ENCODE assay signal across 26 cellular contexts in genomic region chr20:39107741-39108140, GRCh38.
DNase-seq lines count a peak whose midpoint lies in the region; ATAC-seq and TF ChIP-seq lines count a peak whose summit lies in the region.
"Had no signal": no experiment of that assay in that cellular context is flagged by ENCODE, and none has a peak within 500 bp of the region (broad histone marks: within the 10 kb centered on the region; RNA-seq: fewer than 3 reads in every experiment).

No MANE protein-coding gene starts in this region.

- no peak overlapping the region for H4K5ac ChIP-seq in IMR-90 (ENCODE audit: low read depth, low read length)

- dilution Hi-C loops in IMR-90 (cut with HindIII; ENCODE audit: low sequenced_read_pairs, unreplicated experiment), result no loop called here

- H3K79me2 ChIP-seq in trophoblast cell (ENCODE audit: control insufficient read depth, insufficient read depth, low read length, poor library complexity), result no peaks in the 10 kb centered on the region

- no peak overlapping the region for H3K9ac ChIP-seq in IMR-90 (ENCODE audit: low read depth, low read length)
- H3K9ac ChIP-seq in trophoblast cell (ENCODE audit: low read length), result no peak overlapping the region

- TF ChIP-seq CTCF in IMR-90 (conservative IDR thresholded peaks at IDR 0.05; ENCODE audit: low read depth, low read length) (no peak), brain microvascular endothelial cell (IDR thresholded peaks at IDR 0.05; ENCODE audit: low read depth, low read length, missing control alignments) (no peak)

- no peak overlapping the region for H4K12ac ChIP-seq in trophoblast cell (ENCODE audit: low read depth, low read length)

- H3K9me1 ChIP-seq in IMR-90 (ENCODE audit: insufficient read depth, low read length), result no peaks in the 10 kb centered on the region

- no peak for TF ChIP-seq POLR2A in IMR-90 (IDR thresholded peaks at IDR 0.05; ENCODE audit: low read depth, low read length)

- H3K27ac ChIP-seq in IMR-90 (ENCODE audit: insufficient read depth, low read length) (no peak overlapping the region), brain microvascular endothelial cell (no peak overlapping the region), trophoblast cell (ENCODE audit: low read depth, low read length) (no peak overlapping the region)
- H3K27ac ChIP-seq: epithelial cell of prostate, foreskin keratinocyte, thyroid gland had no signal

- no peaks in the 10 kb centered on the region for H4K20me1 ChIP-seq in IMR-90 (ENCODE audit: insufficient read depth, low read length)

- no peak overlapping the region for H2BK12ac ChIP-seq in trophoblast cell (ENCODE audit: low read length)

- intact Hi-C loops in IMR-90 (cut with micrococcal nuclease), result loop anchor here (5.0 kb wide), 1 partner anchor 1505 kb away; no protein-coding TSS in a partner anchor
- intact Hi-C loops in Right ventricle myocardium superior (cut with DNase I), result no loop called here

- no peak overlapping the region for H3K4me2 ChIP-seq in IMR-90 (ENCODE audit: low read depth, low read length)
- H3K4me2 ChIP-seq in trophoblast cell (ENCODE audit: low read length), result no peak overlapping the region
- H3K4me2 ChIP-seq: GM23338 had no signal

- ATAC-seq in IMR-90 (ENCODE audit: low read depth), result no peak
- no peak for ATAC-seq in Right ventricle myocardium superior (ENCODE audit: poor library complexity)
- ATAC-seq: activated CD8-positive, alpha-beta T cell treated with anti-CD3 and anti-CD28 coated beads, Interleukin-2, amount 10 ng/mL, durations not matched to agents 7 days and 5 days; foreskin keratinocyte; GM23338; natural killer cell treated with Interleukin-12 subunit alpha and Interleukin-12 subunit beta and Interleukin-15 and Interleukin-18, amount 100 ng/mL, for 72 hours had no signal

- no peak overlapping the region for H3K4me3 ChIP-seq in IMR-90 (ENCODE audit: insufficient read depth, low read depth, low read length)
- H3K4me3 ChIP-seq in brain microvascular endothelial cell (ENCODE audit: low read depth, low read length), result no peak overlapping the region
- no peak overlapping the region for H3K4me3 ChIP-seq in trophoblast cell (ENCODE audit: low read depth, low read length)
- H3K4me3 ChIP-seq: GM23338, thyroid gland had no signal

- peak; percentile 59 for DNase-seq in EH (ENCODE audit: low read depth)
- DNase-seq in IMR-90, result peak; percentile 1
- peak; percentile 10 for DNase-seq in brain microvascular endothelial cell
- peak; percentile 61 to 83 for DNase-seq in trophoblast cell
- no peak for DNase-seq in stimulated activated CD8-positive, alpha-beta memory T cell treated with anti-CD3 and anti-CD28 coated beads, Interleukin-4, amount 100 ng/mL, for 48 hours
- DNase-seq in Right ventricle myocardium superior, result no peak
- no peak for DNase-seq in NCI-H2196 treated with DMSO at 0.1 percent for 48 hours (lab: John Stamatoyannopoulos, UW; ENCODE audit: unreplicated experiment)
- DNase-seq in NCI-H510A (lab: John Stamatoyannopoulos, UW), result no peak
- DNase-seq: activated CD8-positive, alpha-beta T cell treated with anti-CD3 and anti-CD28 coated beads, Interleukin-2, amount 10 ng/mL, durations not matched to agents 7 days and 5 days; activated effector memory CD4-positive, alpha-beta T cell treated with Interleukin-2 at 50 U/mL for 16 hours; activated naive CD8-positive, alpha-beta T cell treated with anti-CD3 and anti-CD28 coated beads, Interleukin-2, amount 10 ng/mL, durations not matched to agents 7 days and 5 days; activated T-cell treated with anti-CD3 and anti-CD28 coated beads for 4 hours; CD4-positive, alpha-beta T cell; foreskin keratinocyte; hypothalamus; Kasumi-1; midbrain; NCI-H1048; NCI-H1930; SHP77 treated with DMSO at 0.1 percent for 48 hours; stimulated activated CD4-positive, alpha-beta T cell treated with anti-CD3 and anti-CD28 coated beads, Interleukin-4, amount 100 ng/mL, for 4 hours; T-helper 1 cell; thyroid gland had no signal

- H3K27me3 ChIP-seq in IMR-90 (ENCODE audit: control insufficient read depth, insufficient read depth, low read length) (peaks cover 5% of the 10 kb centered on the region), brain microvascular endothelial cell (replicated peaks) (peaks cover 10% of the 10 kb centered on the region), trophoblast cell (ENCODE audit: insufficient read depth, low read length) (no peaks in the 10 kb centered on the region)
- H3K27me3 ChIP-seq: thyroid gland had no signal

- H3K4me1 ChIP-seq in IMR-90 (ENCODE audit: control insufficient read depth, insufficient read depth, low read length), result no peaks in the 10 kb centered on the region
- no peaks in the 10 kb centered on the region for H3K4me1 ChIP-seq in trophoblast cell (ENCODE audit: control insufficient read depth in 1 of 2, insufficient read depth in 2 of 2, low read length in 2 of 2)
- H3K4me1 ChIP-seq: foreskin keratinocyte, thyroid gland had no signal

- no peaks in the 10 kb centered on the region for H3K79me1 ChIP-seq in IMR-90 (ENCODE audit: low read depth in 1 of 2, low read length in 2 of 2)
- no peaks in the 10 kb centered on the region for H3K79me1 ChIP-seq in trophoblast cell (ENCODE audit: low read length)

- H3K14ac ChIP-seq in IMR-90 (replicated peaks; ENCODE audit: low read depth, low read length) (no peak overlapping the region), trophoblast cell (ENCODE audit: low read length) (no peak overlapping the region)

- no peak overlapping the region for H3K23ac ChIP-seq in IMR-90 (ENCODE audit: low read depth, low read length)
- no peak overlapping the region for H3K23ac ChIP-seq in trophoblast cell (ENCODE audit: low read length)

- 100% methylated on average over 1 of the region's 5 CpGs; no CpG with 5 or more reads in 1 of the 2 experiments for WGBS in IMR-90 (ENCODE audit: extremely low coverage in 2 of 2, insufficient read length in 1 of 2), 2 experiments
- no CpG with 5 or more reads among the region's 5 CpGs for WGBS in trophoblast cell (ENCODE audit: extremely low coverage, insufficient coverage, insufficient read length)

- in situ Hi-C loops in IMR-90 (cut with MboI; ENCODE audit: low sequenced_read_pairs), result no loop called here
- in situ Hi-C loops in brain microvascular endothelial cell (cut with HindIII; ENCODE audit: low pct_ligation_motif_present, low sequenced_read_pairs), result no loop called here

- H3K9me3 ChIP-seq in IMR-90 (ENCODE audit: control insufficient read depth, insufficient read depth, low read length), result no peaks in the 10 kb centered on the region
- H3K9me3 ChIP-seq in trophoblast cell (ENCODE audit: insufficient read depth, low read depth, low read length), result peaks cover 2% of the 10 kb centered on the region
- H3K9me3 ChIP-seq: thyroid gland had no signal

- CTCF ChIA-PET in IMR-90 (lab: Yijun Ruan, JAX), result no interaction called here

- H2BK120ac ChIP-seq in IMR-90 (ENCODE audit: low read depth, low read length), result no peak overlapping the region
- no peak overlapping the region for H2BK120ac ChIP-seq in trophoblast cell (ENCODE audit: insufficient read depth, low read length, poor library complexity)

- H2BK15ac ChIP-seq in IMR-90 (ENCODE audit: low read depth, low read length), result no peak overlapping the region

- H2BK20ac ChIP-seq in IMR-90 (ENCODE audit: low read depth, low read length), result no peak overlapping the region

- H2AK9ac ChIP-seq in IMR-90 (replicated peaks; ENCODE audit: low read depth, low read length, poor library complexity), result no peak overlapping the region

- BruUV-seq in IMR-90 (replicated peaks; lab: Mats Ljungman, UMichigan), result no TSS peak

- H3K36me3 ChIP-seq in IMR-90 (ENCODE audit: control insufficient read depth, insufficient read depth, low read length) (no peaks in the 10 kb centered on the region), brain microvascular endothelial cell (replicated peaks) (no peaks in the 10 kb centered on the region), trophoblast cell (ENCODE audit: control insufficient read depth in 1 of 2, insufficient read depth in 2 of 2, low read length in 2 of 2) (no peaks in the 10 kb centered on the region)
- H3K36me3 ChIP-seq: thyroid gland had no signal

- no peak overlapping the region for H4K8ac ChIP-seq in IMR-90 (ENCODE audit: low read depth in 2 of 2, low read length in 2 of 2)
- H4K8ac ChIP-seq in trophoblast cell (ENCODE audit: low read depth, low read length), result no peak overlapping the region

- H4K91ac ChIP-seq in IMR-90 (ENCODE audit: insufficient read depth, low read depth, low read length) (no peak overlapping the region), trophoblast cell (ENCODE audit: low read depth, low read length) (no peak overlapping the region)

- no peak for TF ChIP-seq RAD21 in IMR-90 (IDR thresholded peaks at IDR 0.05; ENCODE audit: low read length)

- POLR2A ChIA-PET in IMR-90 (lab: Charles Lee; ENCODE audit: unreplicated experiment), result no interaction called here

- no peak overlapping the region for H2BK5ac ChIP-seq in IMR-90 (ENCODE audit: low read depth, low read length, poor library complexity, severe bottlenecking)
- H2BK5ac ChIP-seq in trophoblast cell (ENCODE audit: low read depth, low read length, poor library complexity), result no peak overlapping the region

- H2AFZ ChIP-seq in IMR-90 (replicated peaks; ENCODE audit: low read length, poor library complexity), result no peak overlapping the region
- no peak overlapping the region for H2AFZ ChIP-seq in trophoblast cell (ENCODE audit: insufficient read depth, low read length, poor library complexity)

- no peak overlapping the region for H3K4ac ChIP-seq in IMR-90 (ENCODE audit: low read depth, low read length)
- no peak overlapping the region for H3K4ac ChIP-seq in trophoblast cell (ENCODE audit: low read depth, low read length)

- H3K56ac ChIP-seq in IMR-90 (ENCODE audit: extremely low read depth, insufficient read depth, low read length), result no peak overlapping the region

- H3K18ac ChIP-seq in IMR-90 (ENCODE audit: low read depth, low read length) (no peak overlapping the region), trophoblast cell (ENCODE audit: low read length) (no peak overlapping the region)

- H2AK5ac ChIP-seq in IMR-90 (ENCODE audit: low read depth, low read length) (no peak overlapping the region), trophoblast cell (ENCODE audit: low read length) (no peak overlapping the region)

TF ChIP-seq in IMR-90, 13 proteins besides CTCF, POLR2A, EP300 and RAD21 (continues in another document):
- TF ChIP-seq NFE2L2 (IDR thresholded peaks at IDR 0.05; ENCODE audit: low read depth, low read length), result no peak
- no peak for TF ChIP-seq BHLHE40 (IDR thresholded peaks at IDR 0.05; ENCODE audit: low read depth, low read length)
- TF ChIP-seq RFX5 (IDR thresholded peaks at IDR 0.05; ENCODE audit: low read depth, low read length), result no peak
- no peak for TF ChIP-seq USF2 (IDR thresholded peaks at IDR 0.05; ENCODE audit: low read depth, low read length)
- no peak for TF ChIP-seq MAFK (IDR thresholded peaks at IDR 0.05; ENCODE audit: low read depth, low read length)
- TF ChIP-seq CHD1 (IDR thresholded peaks at IDR 0.05; ENCODE audit: low read depth, low read length), result no peak

Comparison
In these comparisons a context has a peak if more than half of its experiments do, and no peak if none do; other contexts are left out.
1. DNase-seq: peak in EH (single experiment), IMR-90 (single experiment), brain microvascular endothelial cell (single experiment) and trophoblast cell (2 of 2); none in stimulated activated CD8-positive, alpha-beta memory T cell treated with anti-CD3 and anti-CD28 coated beads, Interleukin-4, amount 100 ng/mL, for 48 hours (single experiment), Right ventricle myocardium superior (single experiment), NCI-H2196 treated with DMSO at 0.1 percent for 48 hours (single experiment) and NCI-H510A (single experiment).